Comparison of ENCODE assay signal across 33 cellular contexts in the genomic region with DNA sequence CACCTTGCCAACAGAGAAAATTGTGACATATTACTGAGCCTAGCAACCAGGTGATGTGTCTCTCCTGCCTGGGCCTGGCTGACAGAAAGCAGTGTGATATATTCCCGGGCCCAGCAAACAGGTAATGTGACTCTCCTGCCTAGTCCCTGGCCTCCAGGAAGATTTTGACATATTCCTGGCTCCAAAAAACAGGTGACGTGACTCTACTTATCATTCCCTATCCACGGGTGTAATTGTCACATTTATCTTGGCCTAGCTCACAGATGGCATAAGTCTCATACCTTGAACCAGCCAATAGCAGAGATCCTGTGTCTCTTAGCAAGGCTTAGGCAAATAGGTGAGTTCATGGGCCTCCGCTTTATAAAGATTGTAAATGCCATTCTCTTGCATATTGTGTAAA.
"Had no signal": no experiment of that assay in that cellular context is flagged by ENCODE, and none has a peak within 500 bp of the region (broad histone marks: within the 10 kb centered on the region; RNA-seq: fewer than 3 reads in every experiment).

No MANE protein-coding gene starts in this region.

- H3K27me3 ChIP-seq: MG63 had no signal

- H3K4me3 ChIP-seq: MG63 had no signal

- H3K36me3 ChIP-seq: MG63 had no signal

- H3K9me3 ChIP-seq: MG63 had no signal

- DNase-seq: Kasumi-1, MG63, MM.1S, MV-4-11, NCI-H1048, NCI-H1092, NCI-H1092 treated with DMSO at 0.1 percent for 48 hours, NCI-H1105, NCI-H1105 treated with DMSO at 0.1 percent for 48 hours, NCI-H1417, NCI-H1417 treated with DMSO at 0.1 percent for 48 hours, NCI-H1436, NCI-H1436 treated with DMSO at 0.1 percent for 48 hours, NCI-H146, NCI-H1694, NCI-H1694 treated with DMSO at 0.1 percent for 48 hours, NCI-H187, NCI-H187 treated with DMSO at 0.1 percent for 48 hours, NCI-H1930, NCI-H2029, NCI-H2029 treated with DMSO at 0.1 percent for 48 hours, NCI-H2081, NCI-H2081 treated with DMSO at 0.1 percent for 48 hours, NCI-H2107, NCI-H2171, NCI-H2171 treated with DMSO at 0.1 percent for 48 hours, NCI-H2227 treated with DMSO at 0.1 percent for 48 hours, NCI-H226, NCI-H345, NCI-H446, NCI-H446 treated with DMSO at 0.1 percent for 48 hours, NCI-H510A had no signal

- H3K27ac ChIP-seq: KMS-11 had no signal
